ENCODE assay signal across 30 cellular contexts in genomic region chr1:22001409-22001808, GRCh38. TPM values are rescaled to one million over a fixed set of nuclear protein-coding genes. Genes with fewer than 3 reads are reported as not detected.
"Had no signal": no experiment of that assay in that cellular context is flagged by ENCODE, and none has a peak within 500 bp of the region (broad histone marks: within the 10 kb centered on the region; RNA-seq: fewer than 3 reads in every experiment).

CELA3A (plus strand) TSS chr1:22001657; CDS start chr1:22001675, 18 bp downstream.

- H3K36me3 ChIP-seq: brain microvascular endothelial cell, esophagus muscularis mucosa, left ventricle myocardium inferior, ovary, sigmoid colon, tibial artery had no signal

- H3K27ac ChIP-seq: brain microvascular endothelial cell, esophagus muscularis mucosa, hepatocyte, left ventricle myocardium inferior, ovary, sigmoid colon, tibial artery had no signal

- H3K9me3 ChIP-seq: esophagus muscularis mucosa, left ventricle myocardium inferior, ovary, sigmoid colon, tibial artery had no signal

- H3K27ac Mint-ChIP-seq: activated CD4-positive, alpha-beta memory T cell treated with anti-CD3 and anti-CD28 coated beads, Interleukin-2, amount 10 ng/mL, durations not matched to agents 7 days and 5 days; activated CD4-positive, alpha-beta T cell treated with anti-CD3 and anti-CD28 coated beads, Interleukin-2, amount 10 ng/mL, durations not matched to agents 24 days and 14 days; activated naive CD4-positive, alpha-beta T cell treated with anti-CD3 and anti-CD28 coated beads, Interleukin-2, amount 50 U/mL, for 24 hours; activated T-helper 1 cell treated with anti-CD3 and anti-CD28 coated beads, Interleukin-12 subunit alpha, Interleukin-12 subunit beta, Interleukin-2, Interleukin-4 antibody, amounts not matched to agents 30 ng/mL and 10 ng/mL and 1 ng/mL, durations not matched to agents 14 hours and 24 hours and 36 hours; immature natural killer cell; mesothelial cell of epicardium; natural killer cell treated with Interleukin-12 subunit alpha and Interleukin-12 subunit beta and Interleukin-15 and Interleukin-18, amount 100 ng/mL, for 72 hours; T-helper 17 cell had no signal

- ATAC-seq: effector memory CD8-positive, alpha-beta T cell; natural killer cell treated with Interleukin-12 subunit alpha and Interleukin-12 subunit beta and Interleukin-15 and Interleukin-18, amount 100 ng/mL, for 72 hours; T-helper 17 cell had no signal

- H3K27me3 Mint-ChIP-seq: activated CD4-positive, alpha-beta memory T cell treated with anti-CD3 and anti-CD28 coated beads, Interleukin-2, amount 10 ng/mL, durations not matched to agents 7 days and 5 days; activated naive CD4-positive, alpha-beta T cell treated with anti-CD3 and anti-CD28 coated beads, Interleukin-2, amount 50 U/mL, for 24 hours; effector memory CD8-positive, alpha-beta T cell; natural killer cell treated with Interleukin-12 subunit alpha and Interleukin-12 subunit beta and Interleukin-15 and Interleukin-18, amount 100 ng/mL, for 72 hours; T-helper 17 cell had no signal

- DNase-seq: activated CD4-positive, alpha-beta memory T cell treated with anti-CD3 and anti-CD28 coated beads, Interleukin-2, amount 10 ng/mL, durations not matched to agents 7 days and 5 days; activated CD4-positive, alpha-beta T cell treated with anti-CD3 and anti-CD28 coated beads, Interleukin-2, amount 10 ng/mL, durations not matched to agents 24 days and 14 days; activated gamma-delta T cell treated with Interleukin-2 at 50 U/mL for 16 hours; brain microvascular endothelial cell; caudate nucleus; effector memory CD8-positive, alpha-beta T cell; glutamatergic neuron; immature natural killer cell; kidney glomerular epithelial cell; left ventricle myocardium inferior; ovary; sigmoid colon; stimulated activated CD4-positive, alpha-beta T cell treated with anti-CD3 and anti-CD28 coated beads, Interleukin-15, amount 100 ng/mL, for 24 hours; stimulated activated CD4-positive, alpha-beta T cell treated with anti-CD3 and anti-CD28 coated beads, Interleukin-2, amount 100 ng/mL, for 48 hours; stimulated activated CD8-positive, alpha-beta memory T cell treated with anti-CD3 and anti-CD28 coated beads, Interleukin-4, amount 100 ng/mL, for 48 hours; stimulated activated naive CD4-positive, alpha-beta T cell; substantia nigra; T-helper 17 cell; tibial artery had no signal

- H3K4me3 Mint-ChIP-seq: activated CD4-positive, alpha-beta memory T cell treated with anti-CD3 and anti-CD28 coated beads, Interleukin-2, amount 10 ng/mL, durations not matched to agents 7 days and 5 days; activated CD4-positive, alpha-beta T cell treated with anti-CD3 and anti-CD28 coated beads, Interleukin-2, amount 10 ng/mL, durations not matched to agents 24 days and 14 days; activated naive CD4-positive, alpha-beta T cell treated with anti-CD3 and anti-CD28 coated beads, Interleukin-2, amount 50 U/mL, for 24 hours; activated T-helper 1 cell treated with anti-CD3 and anti-CD28 coated beads, Interleukin-12 subunit alpha, Interleukin-12 subunit beta, Interleukin-2, Interleukin-4 antibody, amounts not matched to agents 30 ng/mL and 10 ng/mL and 1 ng/mL, durations not matched to agents 14 hours and 24 hours and 36 hours; effector memory CD8-positive, alpha-beta T cell; immature natural killer cell; mesothelial cell of epicardium; natural killer cell treated with Interleukin-12 subunit alpha and Interleukin-12 subunit beta and Interleukin-15 and Interleukin-18, amount 100 ng/mL, for 72 hours; T-helper 17 cell had no signal

- H3K27me3 ChIP-seq: brain microvascular endothelial cell, esophagus muscularis mucosa, hepatocyte, ovary, sigmoid colon had no signal

- H3K4me1 Mint-ChIP-seq: activated CD4-positive, alpha-beta memory T cell treated with anti-CD3 and anti-CD28 coated beads, Interleukin-2, amount 10 ng/mL, durations not matched to agents 7 days and 5 days; activated naive CD4-positive, alpha-beta T cell treated with anti-CD3 and anti-CD28 coated beads, Interleukin-2, amount 50 U/mL, for 24 hours; immature natural killer cell; T-helper 17 cell had no signal

- H3K9me3 Mint-ChIP-seq: activated CD4-positive, alpha-beta memory T cell treated with anti-CD3 and anti-CD28 coated beads, Interleukin-2, amount 10 ng/mL, durations not matched to agents 7 days and 5 days; activated CD4-positive, alpha-beta T cell treated with anti-CD3 and anti-CD28 coated beads, Interleukin-2, amount 10 ng/mL, durations not matched to agents 24 days and 14 days; activated naive CD4-positive, alpha-beta T cell treated with anti-CD3 and anti-CD28 coated beads, Interleukin-2, amount 50 U/mL, for 24 hours; activated T-helper 1 cell treated with anti-CD3 and anti-CD28 coated beads, Interleukin-12 subunit alpha, Interleukin-12 subunit beta, Interleukin-2, Interleukin-4 antibody, amounts not matched to agents 30 ng/mL and 10 ng/mL and 1 ng/mL, durations not matched to agents 14 hours and 24 hours and 36 hours; effector memory CD8-positive, alpha-beta T cell; immature natural killer cell; mesothelial cell of epicardium; natural killer cell treated with Interleukin-12 subunit alpha and Interleukin-12 subunit beta and Interleukin-15 and Interleukin-18, amount 100 ng/mL, for 72 hours had no signal

- H3K4me3 ChIP-seq: esophagus muscularis mucosa, hepatocyte, left ventricle myocardium inferior, ovary, sigmoid colon, smooth muscle cell, tibial artery had no signal

- H3K4me1 ChIP-seq: esophagus muscularis mucosa, left ventricle myocardium inferior, sigmoid colon, tibial artery had no signal

- H3K36me3 Mint-ChIP-seq: activated naive CD4-positive, alpha-beta T cell treated with anti-CD3 and anti-CD28 coated beads, Interleukin-2, amount 50 U/mL, for 24 hours; immature natural killer cell; mesothelial cell of epicardium; natural killer cell treated with Interleukin-12 subunit alpha and Interleukin-12 subunit beta and Interleukin-15 and Interleukin-18, amount 100 ng/mL, for 72 hours had no signal

RNA-seq across cellular contexts. Expression of gene CELA3A, which starts in this region (rescaled TPM):
- total RNA-seq: activated CD4-positive, alpha-beta memory T cell treated with anti-CD3 and anti-CD28 coated beads, Interleukin-2, amount 10 ng/mL, durations not matched to agents 7 days and 5 days; activated CD4-positive, alpha-beta T cell treated with anti-CD3 and anti-CD28 coated beads, Interleukin-2, amount 10 ng/mL, durations not matched to agents 24 days and 14 days; activated T-helper 1 cell treated with anti-CD3 and anti-CD28 coated beads, Interleukin-12 subunit alpha, Interleukin-12 subunit beta, Interleukin-2, Interleukin-4 antibody, amounts not matched to agents 30 ng/mL and 10 ng/mL and 1 ng/mL, durations not matched to agents 14 hours and 24 hours and 36 hours; dermis microvascular lymphatic vessel endothelial cell; esophagus muscularis mucosa; frontal cortex; left ventricle myocardium inferior; lung microvascular endothelial cell; mesothelial cell of epicardium; natural killer cell treated with Interleukin-12 subunit alpha and Interleukin-12 subunit beta and Interleukin-15 and Interleukin-18, amount 100 ng/mL, for 72 hours; sigmoid colon; smooth muscle cell; T-helper 17 cell; urinary bladder had no signal
